12 cellular contexts compared by ENCODE assay signal in the genomic region with DNA sequence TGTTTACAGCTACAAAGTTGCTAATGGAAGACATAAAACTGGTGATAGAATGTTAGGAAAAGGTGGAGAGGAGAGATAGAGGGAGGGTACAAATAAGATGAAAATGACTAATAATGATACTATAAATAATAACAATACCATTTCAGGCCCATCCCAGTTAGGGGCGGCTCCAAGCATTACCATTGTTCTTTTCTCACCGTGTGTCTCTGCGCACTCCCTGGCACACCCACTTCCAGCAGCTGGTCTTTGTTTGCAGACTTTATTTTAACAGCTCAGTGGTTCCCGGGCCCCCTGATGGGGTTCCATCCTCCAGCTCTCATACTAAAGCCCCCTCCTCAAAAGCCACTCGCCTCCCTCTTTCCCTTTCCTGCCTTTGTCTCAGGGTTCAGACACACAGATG. TPM values are rescaled to one million over a fixed set of nuclear protein-coding genes. Genes with fewer than 3 reads are reported as not detected.
DNase-seq lines count a peak whose midpoint lies in the region; ATAC-seq and TF ChIP-seq lines count a peak whose summit lies in the region.
"Not testable (repeated sequence)": the region's sequence is repeated elsewhere in the genome, so short reads cannot be mapped to it uniquely, and the experiment has no call there.
"Had no signal": no experiment of that assay in that cellular context is flagged by ENCODE, and none has a peak within 500 bp of the region (broad histone marks: within the 10 kb centered on the region; RNA-seq: fewer than 3 reads in every experiment).

No MANE protein-coding gene starts in this region.

- peaks cover 54% of the 10 kb centered on the region for H3K36me3 Mint-ChIP-seq in dendritic cell treated with granulocyte-macrophage colony-stimulating factor and Interleukin-4, amounts not matched to agents 40 ng/mL and 50 ng/mL, for 4 days (ENCODE audit: low read depth)

- H3K4me3 ChIP-seq in left lung (peak overlapping the region in 1 of 2 donors; percentile 19), muscle layer of duodenum (ENCODE audit: low read depth in 1 of 2, low read length in 2 of 2) (peak overlapping the region; percentile 36 to 39), subcutaneous abdominal adipose tissue (ENCODE audit: low read depth in 1 of 5, low read length in 5 of 5) (peak overlapping the region in 4 of 5 donors; percentile 44 to 73 (median 62))

- not testable (repeated sequence) for H3K36me3 ChIP-seq in left lung; muscle layer of duodenum (ENCODE audit: control insufficient read depth in 1 of 2, insufficient read depth in 2 of 2, low read length in 2 of 2); subcutaneous abdominal adipose tissue (ENCODE audit: control insufficient read depth in 5 of 5, insufficient read depth in 5 of 5, low read length in 5 of 5)

- peak overlapping the region; percentile 98 for H3K27ac ChIP-seq in VCaP
- H3K27ac ChIP-seq in left lung: not testable (repeated sequence)
- peak overlapping the region; percentile 45 for H3K27ac ChIP-seq in muscle layer of duodenum (ENCODE audit: low read length)
- peak overlapping the region; percentile 83 for H3K27ac ChIP-seq in subcutaneous abdominal adipose tissue (ENCODE audit: low read depth, low read length)

- not testable (repeated sequence) for H3K9me3 Mint-ChIP-seq in dendritic cell treated with granulocyte-macrophage colony-stimulating factor and Interleukin-4, amounts not matched to agents 40 ng/mL and 50 ng/mL, for 4 days

- peaks cover 98% of the 10 kb centered on the region for H3K4me1 Mint-ChIP-seq in dendritic cell treated with granulocyte-macrophage colony-stimulating factor and Interleukin-4, amounts not matched to agents 40 ng/mL and 50 ng/mL, for 4 days (ENCODE audit: low read depth)

- intact Hi-C loops in dendritic cell treated with granulocyte-macrophage colony-stimulating factor and Interleukin-4, amounts not matched to agents 40 ng/mL and 50 ng/mL, for 4 days (cut with micrococcal nuclease): loop anchor here (2.0 kb wide), 1 partner anchor 20 kb away; no protein-coding TSS in a partner anchor
- intact Hi-C loops in Right ventricle myocardium superior (cut with DNase I); left lung (cut with DNase I); sciatic nerve (cut with DNase I): not testable (repeated sequence)

- H3K9ac ChIP-seq in subcutaneous abdominal adipose tissue (ENCODE audit: low read length in 5 of 5): not testable (repeated sequence)

- H3K9me3 ChIP-seq in left lung; muscle layer of duodenum (ENCODE audit: control insufficient read depth in 1 of 2, low read length in 2 of 2); subcutaneous abdominal adipose tissue (ENCODE audit: control insufficient read depth in 5 of 5, low read length in 5 of 5): not testable (repeated sequence)

- H3K27me3 ChIP-seq in left lung; muscle layer of duodenum (ENCODE audit: low read depth, low read length); subcutaneous abdominal adipose tissue (ENCODE audit: control insufficient read depth in 5 of 5, insufficient read depth in 4 of 5, low read length in 5 of 5): not testable (repeated sequence)

- peaks cover 10 to 38% of the 10 kb centered on the region in 2 donors for H3K4me1 ChIP-seq in left lung
- H3K4me1 ChIP-seq in muscle layer of duodenum (ENCODE audit: control insufficient read depth in 1 of 2, insufficient read depth in 2 of 2, low read length in 2 of 2): peaks cover 6 to 25% of the 10 kb centered on the region in 2 donors
- peaks cover 16 to 57% (median 27%) of the 10 kb centered on the region in 5 donors for H3K4me1 ChIP-seq in subcutaneous abdominal adipose tissue (ENCODE audit: control insufficient read depth in 5 of 5, insufficient read depth in 5 of 5, low read length in 5 of 5)

- peak overlapping the region; percentile 84 for H3K27ac Mint-ChIP-seq in dendritic cell treated with granulocyte-macrophage colony-stimulating factor and Interleukin-4, amounts not matched to agents 40 ng/mL and 50 ng/mL, for 4 days

- ATAC-seq in Right ventricle myocardium superior (ENCODE audit: poor library complexity) (peak; percentile 24), left lung (peak; percentile 21), sciatic nerve (peak; percentile 31)

- not testable (repeated sequence) for H3K27me3 Mint-ChIP-seq in dendritic cell treated with granulocyte-macrophage colony-stimulating factor and Interleukin-4, amounts not matched to agents 40 ng/mL and 50 ng/mL, for 4 days

- peak overlapping the region; percentile 81 for H3K4me3 Mint-ChIP-seq in dendritic cell treated with granulocyte-macrophage colony-stimulating factor and Interleukin-4, amounts not matched to agents 40 ng/mL and 50 ng/mL, for 4 days

- TF ChIP-seq CTCF in VCaP (conservative IDR thresholded peaks at IDR 0.05); left lung (IDR thresholded peaks at IDR 0.05): not testable (repeated sequence)

- not testable (repeated sequence) for DNase-seq in Right ventricle myocardium superior; left lung; sciatic nerve (ENCODE audit: low spot score)

RNA-seq across cellular contexts. Expression of gene APOL4, which starts 0.6 kb away (rescaled TPM):
- total RNA-seq in Right ventricle myocardium superior (5.0 TPM), left lung (10 to 100 TPM in 1 of 2 donors, 1 to 10 TPM in 1; 8.5 to 12.8 TPM), sciatic nerve (9.8 TPM)
- total RNA-seq: CD8-positive, alpha-beta T cell; GM23338; HT-29; NCI-H460 had no signal

RNA-seq across cellular contexts. Expression of gene APOL2, which starts 38.3 kb away (rescaled TPM):
- 58.6 TPM for total RNA-seq in Right ventricle myocardium superior
- total RNA-seq in left lung: 10 to 100 TPM; 51.3 to 63.0 TPM
- 65.8 TPM for total RNA-seq in sciatic nerve

RNA-seq across cellular contexts. Expression of gene APOL3, which starts 40.5 kb away (rescaled TPM):
- 25.5 TPM for total RNA-seq in Right ventricle myocardium superior
- 10 to 100 TPM; 27.0 to 57.9 TPM for total RNA-seq in left lung
- 77.2 TPM for total RNA-seq in sciatic nerve
- total RNA-seq: A673, GM23338 had no signal

RNA-seq across cellular contexts. Expression of gene APOL1, which starts 51.9 kb away (rescaled TPM):
- 16.8 TPM for total RNA-seq in Right ventricle myocardium superior
- 100 to 1,000 TPM in 1 of 2 donors, 10 to 100 TPM in 1; 89.4 to 109 TPM for total RNA-seq in left lung
- 35.3 TPM for total RNA-seq in sciatic nerve
- total RNA-seq: GM23338 had no signal
